20 cellular contexts compared by ENCODE assay signal in genomic region chr2:108171652-108172051, GRCh38.
"Had no signal": no experiment of that assay in that cellular context is flagged by ENCODE, and none has a peak within 500 bp of the region (broad histone marks: within the 10 kb centered on the region; RNA-seq: fewer than 3 reads in every experiment).

No MANE protein-coding gene starts in this region.

- H3K4me3 ChIP-seq: dorsolateral prefrontal cortex, heart right ventricle, neural progenitor cell, tibial nerve had no signal

- H3K9me3 Mint-ChIP-seq: activated B cell treated with CpG ODN at 0.5 μM for 24 hours; activated CD4-positive, alpha-beta memory T cell treated with anti-CD3 and anti-CD28 coated beads, Interleukin-2, amount 10 ng/mL, durations not matched to agents 7 days and 5 days; activated naive CD8-positive, alpha-beta T cell treated with anti-CD3 and anti-CD28 coated beads, Interleukin-2, amount 10 ng/mL, durations not matched to agents 7 days and 5 days; activated T-helper 17 cell treated with anti-CD3 and anti-CD28 coated beads, Interleukin-2, amount 50 U/mL, for 72 hours; neural progenitor cell; T-helper 2 cell treated with Interferon-gamma antibody and Interleukin-4, amounts not matched to agents 5 μg/mL and 100 μg/mL, for 36 hours had no signal

- ATAC-seq: activated CD8-positive, alpha-beta memory T cell treated with anti-CD3 and anti-CD28 coated beads, Interleukin-2, amount 10 ng/mL, durations not matched to agents 7 days and 5 days; activated T-helper 17 cell treated with anti-CD3 and anti-CD28 coated beads, Interleukin-2, amount 50 U/mL, for 72 hours; heart right ventricle; naive thymus-derived CD4-positive, alpha-beta T cell; stimulated activated naive CD8-positive, alpha-beta T cell treated with anti-CD3 and anti-CD28 coated beads, Interleukin-15, Interleukin-2, amounts not matched to agents 100 U/mL and 50 U/mL, for 24 hours had no signal

- H3K27me3 ChIP-seq: neural progenitor cell, tibial nerve had no signal

- DNase-seq: activated B cell treated with CpG ODN at 0.5 μM for 24 hours; activated CD4-positive, alpha-beta memory T cell treated with anti-CD3 and anti-CD28 coated beads, Interleukin-2, amount 10 ng/mL, durations not matched to agents 7 days and 5 days; activated CD4-positive, alpha-beta T cell treated with anti-CD3 and anti-CD28 coated beads for 48 hours; activated CD8-positive, alpha-beta memory T cell treated with anti-CD3 and anti-CD28 coated beads, Interleukin-2, amount 10 ng/mL, durations not matched to agents 7 days and 5 days; activated naive CD4-positive, alpha-beta T cell; activated naive CD8-positive, alpha-beta T cell treated with anti-CD3 and anti-CD28 coated beads, Interleukin-2, amount 10 ng/mL, durations not matched to agents 7 days and 5 days; amygdala; central memory CD4-positive, alpha-beta T cell; dorsolateral prefrontal cortex; heart right ventricle; immature natural killer cell; mesendoderm; naive thymus-derived CD4-positive, alpha-beta T cell; stimulated activated CD4-positive, alpha-beta T cell treated with anti-CD3 and anti-CD28 coated beads, Interleukin-2, amount 100 ng/mL, for 24 hours; stimulated activated naive CD8-positive, alpha-beta T cell treated with anti-CD3 and anti-CD28 coated beads, Interleukin-15, Interleukin-2, amounts not matched to agents 100 U/mL and 50 U/mL, for 24 hours had no signal

- H3K36me3 ChIP-seq: heart right ventricle, neural progenitor cell, tibial nerve had no signal

- H3K4me1 Mint-ChIP-seq: activated B cell treated with CpG ODN at 0.5 μM for 24 hours; activated CD4-positive, alpha-beta memory T cell treated with anti-CD3 and anti-CD28 coated beads, Interleukin-2, amount 10 ng/mL, durations not matched to agents 7 days and 5 days; activated CD8-positive, alpha-beta memory T cell treated with anti-CD3 and anti-CD28 coated beads, Interleukin-2, amount 10 ng/mL, durations not matched to agents 7 days and 5 days; activated naive CD8-positive, alpha-beta T cell treated with anti-CD3 and anti-CD28 coated beads, Interleukin-2, amount 10 ng/mL, durations not matched to agents 7 days and 5 days; activated T-helper 17 cell treated with anti-CD3 and anti-CD28 coated beads, Interleukin-2, amount 50 U/mL, for 72 hours; naive thymus-derived CD4-positive, alpha-beta T cell; neural progenitor cell had no signal

- H3K4me3 Mint-ChIP-seq: activated B cell treated with CpG ODN at 0.5 μM for 24 hours; activated CD4-positive, alpha-beta memory T cell treated with anti-CD3 and anti-CD28 coated beads, Interleukin-2, amount 10 ng/mL, durations not matched to agents 7 days and 5 days; activated CD8-positive, alpha-beta memory T cell treated with anti-CD3 and anti-CD28 coated beads, Interleukin-2, amount 10 ng/mL, durations not matched to agents 7 days and 5 days; activated naive CD8-positive, alpha-beta T cell treated with anti-CD3 and anti-CD28 coated beads, Interleukin-2, amount 10 ng/mL, durations not matched to agents 7 days and 5 days; activated T-helper 17 cell treated with anti-CD3 and anti-CD28 coated beads, Interleukin-2, amount 50 U/mL, for 72 hours; immature natural killer cell; naive thymus-derived CD4-positive, alpha-beta T cell; neural progenitor cell; T-helper 2 cell treated with Interferon-gamma antibody and Interleukin-4, amounts not matched to agents 5 μg/mL and 100 μg/mL, for 36 hours had no signal

- H3K4me1 ChIP-seq: heart right ventricle, neural progenitor cell, tibial nerve had no signal

- H3K27me3 Mint-ChIP-seq: activated CD8-positive, alpha-beta memory T cell treated with anti-CD3 and anti-CD28 coated beads, Interleukin-2, amount 10 ng/mL, durations not matched to agents 7 days and 5 days had no signal

- H3K27ac Mint-ChIP-seq: activated B cell treated with CpG ODN at 0.5 μM for 24 hours; activated CD4-positive, alpha-beta memory T cell treated with anti-CD3 and anti-CD28 coated beads, Interleukin-2, amount 10 ng/mL, durations not matched to agents 7 days and 5 days; activated CD8-positive, alpha-beta memory T cell treated with anti-CD3 and anti-CD28 coated beads, Interleukin-2, amount 10 ng/mL, durations not matched to agents 7 days and 5 days; activated naive CD8-positive, alpha-beta T cell treated with anti-CD3 and anti-CD28 coated beads, Interleukin-2, amount 10 ng/mL, durations not matched to agents 7 days and 5 days; activated T-helper 17 cell treated with anti-CD3 and anti-CD28 coated beads, Interleukin-2, amount 50 U/mL, for 72 hours; immature natural killer cell; naive thymus-derived CD4-positive, alpha-beta T cell; neural progenitor cell; progenitor cell of endocrine pancreas; T-helper 2 cell treated with Interferon-gamma antibody and Interleukin-4, amounts not matched to agents 5 μg/mL and 100 μg/mL, for 36 hours had no signal

- H3K27ac ChIP-seq: dorsolateral prefrontal cortex, heart right ventricle, neural progenitor cell, tibial nerve had no signal

- H3K9me3 ChIP-seq: heart right ventricle, tibial nerve had no signal
